ENCODE assay signal across 20 cellular contexts in the genomic region with DNA sequence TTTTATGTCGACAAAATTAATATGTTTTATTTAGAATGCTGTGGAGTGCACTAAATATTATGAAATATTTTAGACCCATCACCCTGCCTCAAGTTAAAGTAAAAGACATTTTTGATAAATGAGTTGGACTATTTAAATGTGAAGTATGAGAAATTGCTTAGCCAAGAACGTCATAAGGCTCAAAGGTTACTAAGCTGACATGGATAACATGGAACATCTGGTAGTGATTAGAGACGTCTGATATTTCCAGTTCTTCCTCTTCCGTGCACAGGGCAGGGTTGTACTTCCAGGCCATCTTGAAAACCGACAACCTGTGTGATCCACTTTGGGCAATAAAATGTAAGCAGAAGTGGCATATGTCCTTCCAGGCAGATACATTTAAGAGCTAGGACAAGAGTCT. TPM values are rescaled to one million over a fixed set of nuclear protein-coding genes. Genes with fewer than 3 reads are reported as not detected.
A peak's percentile ranks its signal among the peaks of the same experiment; 100 is the strongest.
DNase-seq lines count a peak whose midpoint lies in the region; ATAC-seq, FAIRE-seq and TF ChIP-seq lines count a peak whose summit lies in the region.
"Had no signal": no experiment of that assay in that cellular context is flagged by ENCODE, and none has a peak within 500 bp of the region (broad histone marks: within the 10 kb centered on the region; RNA-seq: fewer than 3 reads in every experiment).

No MANE protein-coding gene starts in this region.

- peaks cover 2% of the 10 kb centered on the region; the same call in 1 of the 2 replicates for H3K27me3 Mint-ChIP-seq in HFFc6 (ENCODE audit: insufficient read depth)

- ATAC-seq in HG02798 (IDR thresholded peaks at IDR 0.05; ENCODE audit: poor library complexity, unreplicated experiment): no peak
- ATAC-seq: activated CD4-positive, CD25-positive, alpha-beta regulatory T cell treated with anti-CD3 and anti-CD28 coated beads, Interleukin-2, amount 50 U/mL, for 24 hours; Panc1; stimulated activated naive CD8-positive, alpha-beta T cell treated with anti-CD3 and anti-CD28 coated beads, Interleukin-15, amount 100 ng/mL, for 72 hours had no signal

- TF ChIP-seq POLR2A in esophagus squamous epithelium (IDR thresholded peaks at IDR 0.05) (no peak), tibial nerve (IDR thresholded peaks at IDR 0.05) (no peak)

- H3K9ac ChIP-seq in kidney (ENCODE audit: low read length in 2 of 2): no peak overlapping the region

- no peaks in the 10 kb centered on the region for H3K36me3 Mint-ChIP-seq in HFFc6 (ENCODE audit: low read depth)

- H3K9me3 ChIP-seq in esophagus squamous epithelium (no peaks in the 10 kb centered on the region), kidney (ENCODE audit: control insufficient read depth in 1 of 2, low read length in 2 of 2) (no peaks in the 10 kb centered on the region), tibial nerve (no peaks in the 10 kb centered on the region), ascending aorta (no peaks in the 10 kb centered on the region)

- H3K27ac ChIP-seq in esophagus squamous epithelium (peak overlapping the region; percentile 54 to 77 (median 66)), kidney (ENCODE audit: low read depth in 2 of 2, low read length in 2 of 2) (peak overlapping the region in 1 of 2 donors; percentile 33), tibial nerve (peak overlapping the region in 2 of 4 donors; percentile 31 to 41), ascending aorta (no peak overlapping the region)
- H3K27ac ChIP-seq: cardiac muscle cell had no signal

- H3K9me3 Mint-ChIP-seq in HFFc6: no peaks in the 10 kb centered on the region
- H3K9me3 Mint-ChIP-seq: endodermal cell; stimulated activated naive CD8-positive, alpha-beta T cell treated with anti-CD3 and anti-CD28 coated beads, Interleukin-15, amount 100 ng/mL, for 72 hours had no signal

- 37 to 39% methylated on average over 5 of the region's 5 CpGs for WGBS in esophagus squamous epithelium, 2 donors
- WGBS in tibial nerve, 2 donors: 34 to 47% methylated on average over 5 of the region's 5 CpGs

- H3K36me3 ChIP-seq in esophagus squamous epithelium (no peaks in the 10 kb centered on the region), kidney (ENCODE audit: control insufficient read depth in 1 of 2, insufficient read depth in 2 of 2, low read length in 2 of 2) (no peaks in the 10 kb centered on the region), tibial nerve (no peaks in the 10 kb centered on the region), ascending aorta (no peaks in the 10 kb centered on the region)
- H3K36me3 ChIP-seq: cardiac muscle cell had no signal

- peaks cover 0 to 5% (median 0%) of the 10 kb centered on the region in 4 donors for H3K27me3 ChIP-seq in esophagus squamous epithelium
- H3K27me3 ChIP-seq in tibial nerve: no peaks in the 10 kb centered on the region
- no peaks in the 10 kb centered on the region for H3K27me3 ChIP-seq in ascending aorta

- TF ChIP-seq CTCF in HFFc6 (IDR thresholded peaks at IDR 0.05): no peak
- TF ChIP-seq CTCF in esophagus squamous epithelium (IDR thresholded peaks at IDR 0.05): no peak
- no peak for TF ChIP-seq CTCF in kidney (IDR thresholded peaks at IDR 0.05; ENCODE audit: borderline replicate concordance, extremely low read depth, insufficient read depth)
- no peak for TF ChIP-seq CTCF in tibial nerve (IDR thresholded peaks at IDR 0.05)
- no peak for TF ChIP-seq CTCF in ascending aorta (IDR thresholded peaks at IDR 0.05)

- no peak overlapping the region for H3K4me3 Mint-ChIP-seq in HFFc6
- H3K4me3 Mint-ChIP-seq: endodermal cell; stimulated activated naive CD8-positive, alpha-beta T cell treated with anti-CD3 and anti-CD28 coated beads, Interleukin-15, amount 100 ng/mL, for 72 hours had no signal

- peak overlapping the region; percentile 32; the same call in 1 of the 2 replicates for H3K27ac Mint-ChIP-seq in HFFc6
- H3K27ac Mint-ChIP-seq: endodermal cell; stimulated activated naive CD8-positive, alpha-beta T cell treated with anti-CD3 and anti-CD28 coated beads, Interleukin-15, amount 100 ng/mL, for 72 hours had no signal

- intact Hi-C loops in esophagus squamous epithelium (cut with DNase I) (no loop called here), kidney (cut with DNase I) (loop anchor here (10.0 kb wide), 1 partner anchor 57 kb away; the partner anchor contains the start of gene CCL2), ascending aorta (cut with DNase I) (loop anchor here (5.0 kb wide), 1 partner anchor 55 kb away; the partner anchor contains the start of gene CCL2)

- TF ChIP-seq EP300 in tibial nerve (IDR thresholded peaks at IDR 0.05): peak; percentile 36 to 78

- peak; percentile 39 for FAIRE-seq in kidney (lab: Jason Lieb, UNC)

- DNase-seq in HFFc6: peak; percentile 58
- no peak for DNase-seq in esophagus squamous epithelium (lab: John Stamatoyannopoulos, UW)
- no peak for DNase-seq in kidney
- no peak for DNase-seq in tibial nerve (ENCODE audit: low spot score in 2 of 2)
- no peak for DNase-seq in ascending aorta (ENCODE audit: low spot score in 2 of 2)
- DNase-seq in NCI-H2029 (lab: John Stamatoyannopoulos, UW): no peak
- DNase-seq: activated naive CD4-positive, alpha-beta T cell treated with anti-CD3 and anti-CD28 coated beads, Interleukin-2, amount 50 U/mL, for 16 hours; DMS79 treated with DMSO at 0.1 percent for 48 hours; endodermal cell; NCI-H1694; NCI-H526 treated with DMSO at 0.1 percent for 48 hours; stimulated activated naive CD8-positive, alpha-beta T cell treated with anti-CD3 and anti-CD28 coated beads, Interleukin-15, amount 100 ng/mL, for 72 hours had no signal

- no peak overlapping the region for H3K4me3 ChIP-seq in esophagus squamous epithelium
- no peak overlapping the region for H3K4me3 ChIP-seq in kidney (ENCODE audit: low read length in 2 of 2)
- no peak overlapping the region for H3K4me3 ChIP-seq in tibial nerve
- no peak overlapping the region for H3K4me3 ChIP-seq in ascending aorta
- H3K4me3 ChIP-seq: cardiac muscle cell, smooth muscle cell had no signal

- H3K4me1 ChIP-seq in esophagus squamous epithelium: peaks cover 4 to 38% (median 15%) of the 10 kb centered on the region in 3 donors
- peaks cover 5 to 6% of the 10 kb centered on the region in 2 donors for H3K4me1 ChIP-seq in kidney (ENCODE audit: control insufficient read depth in 1 of 2, insufficient read depth in 1 of 2, low read depth in 1 of 2, low read length in 2 of 2)
- H3K4me1 ChIP-seq in tibial nerve: peaks cover 0 to 56% (median 18%) of the 10 kb centered on the region in 4 donors
- peaks cover 2 to 17% of the 10 kb centered on the region in 2 donors for H3K4me1 ChIP-seq in ascending aorta

- H3K4me1 Mint-ChIP-seq in HFFc6 (ENCODE audit: low read depth): peaks cover 41% of the 10 kb centered on the region

RNA-seq across cellular contexts. Expression of gene CCL8, which starts 7.2 kb away (rescaled TPM):
- not detected for total RNA-seq in HFFc6 (2021; fragmentation: NEBNext Ultra II Directional; extraction: Animal tissue kit (Norgen Biotek cat#: 25700))
- total RNA-seq in esophagus squamous epithelium: under 1 TPM in 1 of 4 donors, not detected in 3; 0.26 TPM
- not detected for total RNA-seq in kidney
- not detected for polyA plus RNA-seq in kidney (ENCODE audit: insufficient read depth, low read depth, low replicate concordance)
- not detected for total RNA-seq in tibial nerve
- total RNA-seq in ascending aorta: not detected
- total RNA-seq: cardiac muscle cell; endodermal cell; lower leg skin; smooth muscle cell; T-helper 1 cell treated with Interleukin-12 subunit alpha and Interleukin-12 subunit beta and Interleukin-4 antibody, amounts not matched to agents 30 ng/mL and 1 ng/mL, for 36 hours had no signal
- polyA plus RNA-seq: cardiac muscle cell, neural cell, smooth muscle cell had no signal

RNA-seq across cellular contexts. Expression of gene CCL11, which starts 26.5 kb away (rescaled TPM):
- not detected for total RNA-seq in HFFc6 (2021; fragmentation: NEBNext Ultra II Directional; extraction: Animal tissue kit (Norgen Biotek cat#: 25700))
- total RNA-seq in esophagus squamous epithelium (1 to 10 TPM in 1 of 4 donors, under 1 TPM in 2, not detected in 1; 0.26 to 3.4 (median 0.95) TPM), kidney (not detected), tibial nerve (1 to 10 TPM in 1 of 4 donors, not detected in 3; 3.9 TPM), ascending aorta (not detected)
- polyA plus RNA-seq in kidney (ENCODE audit: insufficient read depth, low read depth, low replicate concordance): 1.0 TPM
- total RNA-seq: cardiac muscle cell; endodermal cell; lower leg skin; smooth muscle cell; T-helper 1 cell treated with Interleukin-12 subunit alpha and Interleukin-12 subunit beta and Interleukin-4 antibody, amounts not matched to agents 30 ng/mL and 1 ng/mL, for 36 hours had no signal
- polyA plus RNA-seq: cardiac muscle cell, neural cell, smooth muscle cell had no signal

RNA-seq across cellular contexts. Expression of gene CCL7, which starts 42.1 kb away (rescaled TPM):
- not detected for total RNA-seq in HFFc6 (2021; fragmentation: NEBNext Ultra II Directional; extraction: Animal tissue kit (Norgen Biotek cat#: 25700))
- total RNA-seq in esophagus squamous epithelium: not detected
- not detected for total RNA-seq in kidney
- polyA plus RNA-seq in kidney (ENCODE audit: insufficient read depth, low read depth, low replicate concordance): not detected
- total RNA-seq in tibial nerve: not detected
- not detected for total RNA-seq in ascending aorta
- total RNA-seq: cardiac muscle cell; endodermal cell; lower leg skin; T-helper 1 cell treated with Interleukin-12 subunit alpha and Interleukin-12 subunit beta and Interleukin-4 antibody, amounts not matched to agents 30 ng/mL and 1 ng/mL, for 36 hours had no signal
- polyA plus RNA-seq: cardiac muscle cell, neural cell had no signal

RNA-seq across cellular contexts. Expression of gene CCL13, which starts 44.2 kb away (rescaled TPM):
- total RNA-seq in HFFc6 (2021; fragmentation: NEBNext Ultra II Directional; extraction: Animal tissue kit (Norgen Biotek cat#: 25700)): not detected
- total RNA-seq in esophagus squamous epithelium: 1 to 10 TPM in 2 of 4 donors, under 1 TPM in 1, not detected in 1; 0.57 to 1.6 (median 1.4) TPM
- 1.1 TPM for total RNA-seq in kidney
- not detected for polyA plus RNA-seq in kidney (ENCODE audit: insufficient read depth, low read depth, low replicate concordance)
- total RNA-seq in tibial nerve: 100 to 1,000 TPM in 1 of 4 donors, 10 to 100 TPM in 3; 35.2 to 307 (median 45.8) TPM
- not detected for total RNA-seq in ascending aorta
- total RNA-seq: cardiac muscle cell; endodermal cell; smooth muscle cell; T-helper 1 cell treated with Interleukin-12 subunit alpha and Interleukin-12 subunit beta and Interleukin-4 antibody, amounts not matched to agents 30 ng/mL and 1 ng/mL, for 36 hours had no signal
- polyA plus RNA-seq: cardiac muscle cell, neural cell, smooth muscle cell had no signal

RNA-seq across cellular contexts. Expression of gene CCL1, which starts 51.0 kb away (rescaled TPM):
- under 1 TPM in 1 of 6 experiments, not detected in 5; 0.55 TPM for total RNA-seq in HFFc6 (2021; fragmentation: NEBNext Ultra II Directional; extraction: Animal tissue kit (Norgen Biotek cat#: 25700))
- total RNA-seq in esophagus squamous epithelium (not detected), kidney (not detected), tibial nerve (not detected), ascending aorta (not detected)
- polyA plus RNA-seq in kidney (ENCODE audit: insufficient read depth, low read depth, low replicate concordance): not detected
- total RNA-seq: cardiac muscle cell, endodermal cell, lower leg skin, smooth muscle cell had no signal
- polyA plus RNA-seq: cardiac muscle cell, neural cell, smooth muscle cell had no signal

Comparison
In these comparisons a context has a peak if more than half of its experiments do, and no peak if none do; other contexts are left out.
1. H3K27ac ChIP-seq: peak in esophagus squamous epithelium (4 of 4); none in ascending aorta (0 of 2).